In the genomic region with DNA sequence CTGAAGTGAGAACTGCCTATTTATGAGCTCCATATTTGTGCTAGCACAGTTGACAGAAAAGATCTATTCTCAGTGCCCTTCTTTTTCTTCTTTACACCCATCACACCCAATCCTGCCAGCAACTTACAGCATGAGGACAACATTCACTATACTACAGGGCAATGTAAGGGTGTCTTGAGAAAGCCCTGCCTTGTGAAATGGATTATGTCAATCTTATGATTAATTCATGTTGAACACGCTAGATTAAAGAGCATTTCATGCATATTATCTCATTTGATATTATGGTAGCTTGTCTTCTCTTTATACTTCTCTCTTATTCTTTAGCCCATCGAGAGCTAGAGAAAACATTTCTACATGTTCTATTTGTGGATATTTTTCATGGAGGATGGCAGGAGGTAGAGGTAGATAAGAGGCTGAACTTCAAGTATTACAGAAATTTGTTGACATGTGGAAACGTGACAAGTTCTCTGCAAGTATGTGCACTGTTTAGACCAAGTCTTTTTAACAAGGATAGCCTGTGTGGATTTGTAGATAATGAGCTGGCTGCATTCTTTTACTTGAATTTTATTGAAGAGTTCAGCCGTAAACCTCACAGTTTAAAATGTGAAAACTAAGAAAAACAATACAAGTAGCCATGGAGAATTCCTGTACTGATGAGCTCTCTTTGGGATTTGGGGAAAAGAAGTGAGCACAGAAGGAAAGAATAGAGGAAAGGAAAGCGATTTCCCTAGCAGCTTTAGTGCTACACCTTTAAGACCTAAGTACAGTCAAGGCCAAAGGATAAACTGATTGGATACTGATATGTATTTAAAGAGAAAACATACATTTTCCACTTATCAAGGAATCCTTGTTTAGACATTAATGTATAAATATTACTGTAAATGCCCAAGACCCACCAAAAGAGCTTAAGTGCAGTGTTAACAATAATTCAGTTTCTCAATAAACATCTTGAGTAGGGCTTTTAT, we compare ENCODE assay signal across 17 cellular contexts.
DNase-seq lines count a peak whose midpoint lies in the region; ATAC-seq, FAIRE-seq and TF ChIP-seq lines count a peak whose summit lies in the region.
"Had no signal": no experiment of that assay in that cellular context is flagged by ENCODE, and none has a peak within 500 bp of the region (broad histone marks: within the 10 kb centered on the region; RNA-seq: fewer than 3 reads in every experiment).

No MANE protein-coding gene starts in this region.

- no peak for DNase-seq in activated naive CD4-positive, alpha-beta T cell treated with anti-CD3 and anti-CD28 coated beads for 36 hours
- DNase-seq in activated naive CD4-positive, alpha-beta T cell treated with anti-CD3 and anti-CD28 coated beads, Interleukin-2, amount 50 U/mL, for 16 hours, result no peak
- no peak for DNase-seq in PC-3
- DNase-seq in bronchial epithelial cell (ENCODE audit: low read depth), result peak; percentile 68
- no peak for DNase-seq in endodermal cell
- DNase-seq in Peyer's patch, result no peak
- DNase-seq in NCI-H748 treated with DMSO at 0.1 percent for 48 hours (lab: John Stamatoyannopoulos, UW), result no peak
- DNase-seq: activated CD8-positive, alpha-beta memory T cell treated with anti-CD3 and anti-CD28 coated beads, Interleukin-2, amount 50 U/mL, for 48 hours; GF-D8; NCI-H2107; upper lobe of left lung had no signal

- intact Hi-C loops in activated naive CD4-positive, alpha-beta T cell treated with anti-CD3 and anti-CD28 coated beads for 36 hours (cut with micrococcal nuclease), result loop anchor here (2.0 to 10.0 kb wide), 4 partner anchors 127 to 1563 kb away; a partner anchor contains a TSS
- intact Hi-C loops in PC-3 (cut with micrococcal nuclease), result loop anchor here (2.0 to 10.0 kb wide), 4 partner anchors 69 to 524 kb away; a partner anchor contains a TSS

- no peak overlapping the region for H3K4me3 Mint-ChIP-seq in activated naive CD4-positive, alpha-beta T cell treated with anti-CD3 and anti-CD28 coated beads for 36 hours
- H3K4me3 Mint-ChIP-seq in endodermal cell, result no peak overlapping the region

- H3K79me2 ChIP-seq in PC-3 (ENCODE audit: low read length), result no peaks in the 10 kb centered on the region

- H3K36me3 Mint-ChIP-seq in activated naive CD4-positive, alpha-beta T cell treated with anti-CD3 and anti-CD28 coated beads for 36 hours (ENCODE audit: low read depth), result no peaks in the 10 kb centered on the region
- no peaks in the 10 kb centered on the region for H3K36me3 Mint-ChIP-seq in endodermal cell (ENCODE audit: low read depth)
- H3K36me3 Mint-ChIP-seq: IgD-negative memory B cell; stimulated activated memory B cell treated with anti-CD40 and anti-IgM and Interleukin-4, amounts not matched to agents 10 μg/mL and 1 μg/mL and 100 μg/mL, for 72 hours had no signal

- H3K36me3 ChIP-seq in PC-3 (ENCODE audit: low read depth, low read length) (no peaks in the 10 kb centered on the region), bronchial epithelial cell (ENCODE audit: control insufficient read depth, insufficient read depth, low read length) (no peaks in the 10 kb centered on the region), skeletal muscle satellite cell (ENCODE audit: insufficient read depth, low read length) (no peaks in the 10 kb centered on the region), endodermal cell (ENCODE audit: control insufficient read depth, insufficient read depth, low read length) (no peaks in the 10 kb centered on the region), Peyer's patch (no peaks in the 10 kb centered on the region)
- H3K36me3 ChIP-seq: upper lobe of left lung had no signal

- CTCF ChIA-PET in activated naive CD4-positive, alpha-beta T cell treated with anti-CD3 and anti-CD28 coated beads for 36 hours (lab: Charles Lee), result interaction anchor here (0.6 to 5.6 kb wide), 23 partner anchors 7 to 533 kb away, joined by 3 to 45 read pairs (median 4); no protein-coding TSS in a partner anchor
- CTCF ChIA-PET in PC-3 (lab: Charles Lee), result interaction anchor here (0.6 kb wide), 1 partner anchor 157 kb away, joined by 3 read pairs; no protein-coding TSS in a partner anchor

- H3K4me1 ChIP-seq in PC-3 (ENCODE audit: insufficient read depth, low read length) (peaks cover 64% of the 10 kb centered on the region), skeletal muscle satellite cell (ENCODE audit: control insufficient read depth, insufficient read depth, low read length) (peaks cover 72% of the 10 kb centered on the region), endodermal cell (ENCODE audit: control insufficient read depth, insufficient read depth, low read length) (no peaks in the 10 kb centered on the region), Peyer's patch (no peaks in the 10 kb centered on the region)

- POLR2A ChIA-PET in PC-3 (lab: Charles Lee; ENCODE audit: unreplicated experiment), result interaction anchor here (0.5 to 0.6 kb wide), 2 partner anchors 17 to 179 kb away, joined by 3 read pairs; no protein-coding TSS in a partner anchor

- H3K4me3 ChIP-seq in PC-3 (ENCODE audit: low read length) (no peak overlapping the region), bronchial epithelial cell (ENCODE audit: low read depth, low read length) (no peak overlapping the region), skeletal muscle satellite cell (ENCODE audit: low read length) (no peak overlapping the region), endodermal cell (ENCODE audit: low read length) (no peak overlapping the region), Peyer's patch (no peak overlapping the region)
- H3K4me3 ChIP-seq: upper lobe of left lung had no signal

- peaks cover 79% of the 10 kb centered on the region for H3K4me1 Mint-ChIP-seq in activated naive CD4-positive, alpha-beta T cell treated with anti-CD3 and anti-CD28 coated beads for 36 hours (ENCODE audit: low read depth)
- peaks cover 8% of the 10 kb centered on the region for H3K4me1 Mint-ChIP-seq in endodermal cell

- BruUV-seq in PC-3 (replicated peaks; lab: Mats Ljungman, UMichigan), result no TSS peak

- TF ChIP-seq POLR2A in Peyer's patch (IDR thresholded peaks at IDR 0.05), result no peak

- H2AFZ ChIP-seq in PC-3 (ENCODE audit: low read length), result no peak overlapping the region

- H3K4me2 ChIP-seq in PC-3 (ENCODE audit: low read length) (peak overlapping the region; percentile 79), skeletal muscle satellite cell (ENCODE audit: low read length) (peak overlapping the region; percentile 77)

- peak overlapping the region; percentile 21 for H3K27ac ChIP-seq in PC-3 (ENCODE audit: low read length)
- H3K27ac ChIP-seq in endodermal cell (ENCODE audit: low read depth, low read length), result no peak overlapping the region
- no peak overlapping the region for H3K27ac ChIP-seq in Peyer's patch

- no peaks in the 10 kb centered on the region for H4K20me1 ChIP-seq in PC-3 (ENCODE audit: low read length)

- H3K9me3 ChIP-seq in PC-3 (ENCODE audit: low read length) (no peaks in the 10 kb centered on the region), skeletal muscle satellite cell (replicated peaks; ENCODE audit: low read length) (no peaks in the 10 kb centered on the region), endodermal cell (ENCODE audit: control insufficient read depth, low read length) (no peaks in the 10 kb centered on the region), Peyer's patch (no peaks in the 10 kb centered on the region)
- H3K9me3 ChIP-seq: upper lobe of left lung had no signal

- WGBS in endodermal cell (ENCODE audit: insufficient coverage in 1 of 2, insufficient read length in 1 of 2), 2 experiments, result 85 to 93% methylated on average over 3 to 5 of the region's 5 CpGs

- ATAC-seq in PC-3, result no peak
- ATAC-seq: stimulated activated memory B cell treated with anti-CD40 and anti-IgM and Interleukin-4, amounts not matched to agents 10 μg/mL and 1 μg/mL and 100 μg/mL, for 72 hours had no signal

- no peak for TF ChIP-seq CTCF in PC-3 (conservative IDR thresholded peaks at IDR 0.05; ENCODE audit: low read depth, low read length)
- no peak for TF ChIP-seq CTCF in bronchial epithelial cell (IDR thresholded peaks at IDR 0.05; ENCODE audit: insufficient read depth, low read length, severe bottlenecking)
- TF ChIP-seq CTCF in endodermal cell (conservative IDR thresholded peaks at IDR 0.05), result no peak
- TF ChIP-seq CTCF in Peyer's patch (IDR thresholded peaks at IDR 0.05), result no peak

- peak overlapping the region; percentile 91 for H3K27ac Mint-ChIP-seq in activated naive CD4-positive, alpha-beta T cell treated with anti-CD3 and anti-CD28 coated beads for 36 hours
- no peak overlapping the region for H3K27ac Mint-ChIP-seq in endodermal cell
- H3K27ac Mint-ChIP-seq: stimulated activated memory B cell treated with anti-CD40 and anti-IgM and Interleukin-4, amounts not matched to agents 10 μg/mL and 1 μg/mL and 100 μg/mL, for 72 hours; T-helper 1 cell treated with Interleukin-12 subunit alpha and Interleukin-12 subunit beta and Interleukin-4 antibody, amounts not matched to agents 30 μg/mL and 1 μg/mL, for 36 hours had no signal

- FAIRE-seq in bronchial epithelial cell (lab: Jason Lieb, UNC), result no peak
- FAIRE-seq: colon, islet of Langerhans had no signal

- H3K27me3 ChIP-seq in PC-3 (ENCODE audit: low read length), result no peaks in the 10 kb centered on the region
- H3K27me3 ChIP-seq in bronchial epithelial cell (ENCODE audit: control insufficient read depth, insufficient read depth, low read length), result no peaks in the 10 kb centered on the region
- no peaks in the 10 kb centered on the region for H3K27me3 ChIP-seq in skeletal muscle satellite cell (ENCODE audit: control insufficient read depth, insufficient read depth, low read length)
- no peaks in the 10 kb centered on the region for H3K27me3 ChIP-seq in endodermal cell (ENCODE audit: control insufficient read depth, insufficient read depth, low read length, poor library complexity, severe bottlenecking)
- no peaks in the 10 kb centered on the region for H3K27me3 ChIP-seq in Peyer's patch
- H3K27me3 ChIP-seq: upper lobe of left lung had no signal

- H3K9me3 Mint-ChIP-seq in activated naive CD4-positive, alpha-beta T cell treated with anti-CD3 and anti-CD28 coated beads for 36 hours, result no peaks in the 10 kb centered on the region
- H3K9me3 Mint-ChIP-seq in endodermal cell, result no peaks in the 10 kb centered on the region
- H3K9me3 Mint-ChIP-seq: IgD-negative memory B cell; stimulated activated memory B cell treated with anti-CD40 and anti-IgM and Interleukin-4, amounts not matched to agents 10 μg/mL and 1 μg/mL and 100 μg/mL, for 72 hours; T-helper 1 cell treated with Interleukin-12 subunit alpha and Interleukin-12 subunit beta and Interleukin-4 antibody, amounts not matched to agents 30 μg/mL and 1 μg/mL, for 36 hours had no signal

- H3K9me2 ChIP-seq in PC-3 (replicated peaks; ENCODE audit: low read length), result no peaks in the 10 kb centered on the region

- H3F3A ChIP-seq in PC-3 (ENCODE audit: low read length, unreplicated experiment), result peaks cover 3% of the 10 kb centered on the region

- H3K27me3 Mint-ChIP-seq in activated naive CD4-positive, alpha-beta T cell treated with anti-CD3 and anti-CD28 coated beads for 36 hours (ENCODE audit: low read depth), result no peaks in the 10 kb centered on the region
- H3K27me3 Mint-ChIP-seq in endodermal cell (ENCODE audit: insufficient read depth), result no peaks in the 10 kb centered on the region
- H3K27me3 Mint-ChIP-seq: IgD-negative memory B cell; stimulated activated memory B cell treated with anti-CD40 and anti-IgM and Interleukin-4, amounts not matched to agents 10 μg/mL and 1 μg/mL and 100 μg/mL, for 72 hours had no signal

- H3K9ac ChIP-seq in PC-3 (ENCODE audit: low read length) (no peak overlapping the region), skeletal muscle satellite cell (ENCODE audit: low read depth, low read length) (peak overlapping the region; percentile 47), endodermal cell (ENCODE audit: extremely low read depth, low read length, poor library complexity, severe bottlenecking) (no peak overlapping the region)
